In the genomic region with DNA sequence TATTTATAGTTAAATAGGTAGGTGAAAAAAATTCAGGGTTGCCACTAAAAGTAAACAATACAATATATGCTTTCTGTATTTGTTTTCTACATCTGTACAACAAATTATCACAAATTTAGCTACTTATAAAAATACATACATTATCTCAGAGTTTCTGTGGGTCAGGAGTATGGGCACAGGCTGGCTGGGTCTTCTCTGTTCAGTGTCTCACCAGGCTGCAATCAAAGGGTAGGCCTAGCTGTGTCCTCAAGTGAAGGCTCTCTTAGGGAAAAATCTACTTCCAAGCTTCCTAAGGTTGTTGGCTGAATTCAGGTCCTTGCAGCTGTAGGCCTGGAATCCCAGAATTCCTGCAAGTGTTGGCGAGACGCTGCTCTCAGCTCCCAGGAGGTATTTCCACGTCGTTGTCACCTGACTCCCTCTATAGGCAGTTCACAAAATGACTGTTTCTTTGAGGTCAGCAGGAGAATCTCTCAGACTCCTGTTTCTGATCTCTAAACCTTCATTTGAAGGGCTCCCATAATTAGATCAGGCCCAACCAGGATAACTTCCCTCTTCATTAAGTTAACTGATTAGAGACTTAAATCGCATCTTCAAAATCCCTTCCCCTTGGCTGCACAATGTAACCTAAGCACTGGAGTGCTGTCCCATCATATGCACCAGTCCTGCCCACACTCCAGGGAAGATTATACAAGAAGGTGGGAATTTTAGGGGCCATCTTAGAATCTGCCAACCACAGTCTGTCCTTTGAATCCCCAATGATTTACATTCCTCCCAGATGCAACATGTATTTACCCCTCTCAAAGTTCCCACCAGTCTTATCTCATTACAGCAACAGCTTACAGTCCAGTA, we compare ENCODE assay signal across 9 cellular contexts.
DNase-seq lines count a peak whose midpoint lies in the region; ATAC-seq and TF ChIP-seq lines count a peak whose summit lies in the region.
"Had no signal": no experiment of that assay in that cellular context is flagged by ENCODE, and none has a peak within 500 bp of the region (broad histone marks: within the 10 kb centered on the region; RNA-seq: fewer than 3 reads in every experiment).

No MANE protein-coding gene starts in this region.

- CTCF ChIA-PET in RWPE1 (lab: Yijun Ruan, JAX), result interaction anchor here (0.5 kb wide), 2 partner anchors 237 to 944 kb away, joined by 4 to 6 read pairs; no protein-coding TSS in a partner anchor
- CTCF ChIA-PET in activated CD4-positive, alpha-beta T cell treated with anti-CD3 and anti-CD28 coated beads, Interleukin-2, amount 10 ng/mL, durations not matched to agents 7 days and 5 days (lab: Charles Lee), result interaction anchor here (0.6 kb wide), 1 partner anchor 705 kb away, joined by 3 read pairs; no protein-coding TSS in a partner anchor

- H3K4me3 ChIP-seq in AG10803 (ENCODE audit: low read length) (no peak overlapping the region), adrenal gland (no peak overlapping the region)
- H3K4me3 ChIP-seq: upper lobe of left lung had no signal

- intact Hi-C loops in adrenal gland (cut with DNase I), result no loop called here

- TF ChIP-seq CTCF in AG10803 (conservative IDR thresholded peaks at IDR 0.05; ENCODE audit: low read length) (peak; percentile 41), RWPE1 (conservative IDR thresholded peaks at IDR 0.05; ENCODE audit: low read depth) (peak; percentile 31), adrenal gland (IDR thresholded peaks at IDR 0.05) (peak in 1 of 6 experiments; percentile 16)

- H3K36me3 ChIP-seq in adrenal gland (replicated peaks in 1 of 2), result no peaks in the 10 kb centered on the region
- H3K36me3 ChIP-seq: upper lobe of left lung had no signal

- no peak overlapping the region for H3K27ac Mint-ChIP-seq in activated CD4-positive, alpha-beta T cell treated with anti-CD3 and anti-CD28 coated beads, Interleukin-2, amount 10 ng/mL, durations not matched to agents 7 days and 5 days

- H3K27me3 ChIP-seq in adrenal gland, result no peaks in the 10 kb centered on the region
- H3K27me3 ChIP-seq: upper lobe of left lung had no signal

- no peaks in the 10 kb centered on the region for H3K27me3 Mint-ChIP-seq in activated CD4-positive, alpha-beta T cell treated with anti-CD3 and anti-CD28 coated beads, Interleukin-2, amount 10 ng/mL, durations not matched to agents 7 days and 5 days

- no peaks in the 10 kb centered on the region for H3K4me1 ChIP-seq in adrenal gland (replicated peaks in 1 of 2)
- H3K4me1 ChIP-seq: upper lobe of left lung had no signal

- ATAC-seq in GM18861 (IDR thresholded peaks at IDR 0.05; ENCODE audit: unreplicated experiment) (peak; percentile 77), HG03342 (IDR thresholded peaks at IDR 0.05; ENCODE audit: unreplicated experiment) (peak; percentile 71)

- peaks cover 3% of the 10 kb centered on the region for H3K9me3 Mint-ChIP-seq in activated CD4-positive, alpha-beta T cell treated with anti-CD3 and anti-CD28 coated beads, Interleukin-2, amount 10 ng/mL, durations not matched to agents 7 days and 5 days

- H3K4me1 Mint-ChIP-seq in activated CD4-positive, alpha-beta T cell treated with anti-CD3 and anti-CD28 coated beads, Interleukin-2, amount 10 ng/mL, durations not matched to agents 7 days and 5 days, result peaks cover 18% of the 10 kb centered on the region

- POLR2A ChIA-PET in RWPE1 (lab: Yijun Ruan, JAX; ENCODE audit: low non-redundant PET), result no interaction called here
- POLR2A ChIA-PET in activated CD4-positive, alpha-beta T cell treated with anti-CD3 and anti-CD28 coated beads, Interleukin-2, amount 10 ng/mL, durations not matched to agents 7 days and 5 days (lab: Charles Lee), result interaction anchor here (0.6 kb wide), 1 partner anchor 439 kb away, joined by 3 read pairs; no protein-coding TSS in a partner anchor

- no peaks in the 10 kb centered on the region for H3K9me3 ChIP-seq in adrenal gland (replicated peaks in 1 of 3)
- H3K9me3 ChIP-seq: upper lobe of left lung had no signal

- no peak for TF ChIP-seq POLR2A in adrenal gland (IDR thresholded peaks at IDR 0.05)

- DNase-seq in AG10803 (ENCODE audit: low read depth) (peak; percentile 34), RWPE1 (ENCODE audit: low spot score) (peak; percentile 13), islet precursor cell (peak; percentile 89), adrenal gland (no peak)
- no peak for DNase-seq in activated CD4-positive, alpha-beta T cell treated with anti-CD3 and anti-CD28 coated beads, Interleukin-2, amount 10 ng/mL, durations not matched to agents 7 days and 5 days
- DNase-seq in stimulated activated CD4-positive, alpha-beta T cell treated with anti-CD3 and anti-CD28 coated beads, Interleukin-4, amount 100 ng/mL, for 4 hours, result no peak

- H3K27ac ChIP-seq in RWPE1, result no peak overlapping the region
- no peak overlapping the region for H3K27ac ChIP-seq in adrenal gland
- H3K27ac ChIP-seq: upper lobe of left lung had no signal

- 26 to 36% (median 30%) methylated on average over 5 of the region's 5 CpGs for WGBS in adrenal gland, 4 donors

- no peaks in the 10 kb centered on the region for H3K36me3 Mint-ChIP-seq in activated CD4-positive, alpha-beta T cell treated with anti-CD3 and anti-CD28 coated beads, Interleukin-2, amount 10 ng/mL, durations not matched to agents 7 days and 5 days (ENCODE audit: low read depth)

- no peak overlapping the region for H3K4me3 Mint-ChIP-seq in activated CD4-positive, alpha-beta T cell treated with anti-CD3 and anti-CD28 coated beads, Interleukin-2, amount 10 ng/mL, durations not matched to agents 7 days and 5 days

Comparison
In these comparisons a context has a peak if more than half of its experiments do, and no peak if none do; other contexts are left out.
1. DNase-seq: peak in AG10803 (single experiment), RWPE1 (single experiment) and islet precursor cell (single experiment); none in adrenal gland (0 of 7), activated CD4-positive, alpha-beta T cell treated with anti-CD3 and anti-CD28 coated beads, Interleukin-2, amount 10 ng/mL, durations not matched to agents 7 days and 5 days (single experiment) and stimulated activated CD4-positive, alpha-beta T cell treated with anti-CD3 and anti-CD28 coated beads, Interleukin-4, amount 100 ng/mL, for 4 hours (0 of 2).